20 cellular contexts compared by ENCODE assay signal in the genomic region with DNA sequence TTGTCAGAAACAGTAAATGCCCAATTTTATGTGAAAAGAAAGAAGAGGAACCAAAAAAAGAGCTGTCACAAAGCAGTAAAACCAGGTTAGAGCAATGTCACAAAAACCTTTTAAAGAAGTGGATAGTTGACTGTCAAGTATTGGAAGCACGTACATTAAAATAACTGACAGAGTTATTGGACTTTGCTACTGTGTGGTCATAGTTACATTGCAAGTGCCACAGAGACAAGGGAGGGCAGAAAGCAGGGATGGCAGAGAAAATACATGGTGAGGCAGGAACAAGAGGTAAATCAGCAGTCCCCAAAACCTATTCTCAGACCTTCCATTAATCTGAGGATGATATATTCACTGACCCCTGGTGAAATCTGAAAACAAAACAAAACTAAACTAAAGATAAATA.
DNase-seq lines count a peak whose midpoint lies in the region; ATAC-seq, FAIRE-seq and TF ChIP-seq lines count a peak whose summit lies in the region.
"Had no signal": no experiment of that assay in that cellular context is flagged by ENCODE, and none has a peak within 500 bp of the region (broad histone marks: within the 10 kb centered on the region; RNA-seq: fewer than 3 reads in every experiment).

No MANE protein-coding gene starts in this region.

- POLR2A ChIA-PET in HepG2 (lab: Yijun Ruan, JAX) = no interaction called here

- no peak overlapping the region for H3K23ac ChIP-seq in trophoblast cell (ENCODE audit: low read length)

- peak overlapping the region; percentile 24 for H2BK12ac ChIP-seq in trophoblast cell (ENCODE audit: low read length)

- TF ChIP-seq CTCF in right lobe of liver (IDR thresholded peaks at IDR 0.05) (no peak), HepG2 (CRISPR knock-in tag; IDR thresholded peaks at IDR 0.05) (no peak)

- H3K4me3 ChIP-seq in right lobe of liver (no peak overlapping the region), HepG2 (replicated peaks in 1 of 3; ENCODE audit: insufficient read depth in 1 of 3, low read depth in 2 of 3, low read length in 3 of 3) (no peak overlapping the region), trophoblast cell (ENCODE audit: low read depth, low read length) (no peak overlapping the region)
- H3K4me3 ChIP-seq: BLaER1, GM23248, HAP-1 had no signal

- H4K12ac ChIP-seq in trophoblast cell (ENCODE audit: low read depth, low read length) = no peak overlapping the region

- intact Hi-C loops in right lobe of liver (cut with DNase I) = no loop called here
- intact Hi-C loops in HepG2 (cut with micrococcal nuclease; ENCODE audit: unreplicated experiment) = no loop called here

- H3K27ac ChIP-seq in right lobe of liver (no peak overlapping the region), HepG2 (ENCODE audit: extremely low read length, insufficient read depth, low read length) (no peak overlapping the region), trophoblast cell (ENCODE audit: low read depth, low read length) (no peak overlapping the region)
- H3K27ac ChIP-seq: 22Rv1, BLaER1, C4-2B, GM23248 had no signal

- H2AK5ac ChIP-seq in trophoblast cell (ENCODE audit: low read length) = no peak overlapping the region

- no peak overlapping the region for H3K14ac ChIP-seq in trophoblast cell (ENCODE audit: low read length)

- H3K9me3 ChIP-seq in right lobe of liver (no peaks in the 10 kb centered on the region), HepG2 (ENCODE audit: low read length) (no peaks in the 10 kb centered on the region), trophoblast cell (ENCODE audit: insufficient read depth, low read depth, low read length) (no peaks in the 10 kb centered on the region)
- H3K9me3 ChIP-seq: BLaER1, Caco-2, HAP-1 had no signal

- H4K20me1 ChIP-seq in HepG2 (ENCODE audit: insufficient read depth, low read length) = no peaks in the 10 kb centered on the region
- H4K20me1 ChIP-seq: BLaER1 had no signal

- no peaks in the 10 kb centered on the region for H3K4me1 ChIP-seq in right lobe of liver
- H3K4me1 ChIP-seq in HepG2 (ENCODE audit: insufficient read depth, low read length) = no peaks in the 10 kb centered on the region
- H3K4me1 ChIP-seq in trophoblast cell (ENCODE audit: control insufficient read depth in 1 of 2, insufficient read depth in 2 of 2, low read length in 2 of 2) = no peaks in the 10 kb centered on the region
- H3K4me1 ChIP-seq: BLaER1, HAP-1 had no signal

- TF ChIP-seq EP300 in HepG2 (IDR thresholded peaks at IDR 0.05; ENCODE audit: low read depth in 2 of 2, low read length in 2 of 2) = no peak
- no peak for TF ChIP-seq EP300 in HepG2 (CRISPR knock-in tag; IDR thresholded peaks at IDR 0.05; ENCODE audit: borderline replicate concordance)

- no peak overlapping the region for H3K4me2 ChIP-seq in HepG2 (ENCODE audit: low read depth, low read length)
- H3K4me2 ChIP-seq in trophoblast cell (ENCODE audit: low read length) = no peak overlapping the region
- H3K4me2 ChIP-seq: BLaER1 had no signal

- in situ Hi-C loops in HepG2 (cut with HindIII; ENCODE audit: extremely low pct_ligation_motif_present, low pct_unique_long_range_greater_than_20kb) = no loop called here

- no peaks in the 10 kb centered on the region for H3K79me1 ChIP-seq in trophoblast cell (ENCODE audit: low read length)

- ATAC-seq in right lobe of liver (peak in 3 of 4 donors; percentile 47 to 71 (median 65)), HepG2 (no peak)
- ATAC-seq: CD8-positive, alpha-beta T cell had no signal

- H3K27me3 ChIP-seq in right lobe of liver = no peaks in the 10 kb centered on the region
- no peaks in the 10 kb centered on the region for H3K27me3 ChIP-seq in HepG2 (ENCODE audit: control insufficient read depth in 1 of 2, insufficient read depth in 2 of 2, low read length in 2 of 2)
- H3K27me3 ChIP-seq in trophoblast cell (ENCODE audit: insufficient read depth, low read length) = no peaks in the 10 kb centered on the region
- H3K27me3 ChIP-seq: BLaER1 had no signal

- no peak overlapping the region for H2BK5ac ChIP-seq in trophoblast cell (ENCODE audit: low read depth, low read length, poor library complexity)

- no peak overlapping the region for H3K4ac ChIP-seq in trophoblast cell (ENCODE audit: low read depth, low read length)

- no peak overlapping the region for H3K18ac ChIP-seq in trophoblast cell (ENCODE audit: low read length)

- no TSS peak for BruUV-seq in HepG2 (replicated peaks; lab: Mats Ljungman, UMichigan)

- DNase-seq in right lobe of liver (no peak), HepG2 (ENCODE audit: low spot score) (no peak), MV-4-11 (lab: John Stamatoyannopoulos, UW) (peak; percentile 21), trophoblast cell (no peak), GOT3 (lab: John Stamatoyannopoulos, UW) (no peak)
- no peak for DNase-seq in stimulated activated CD4-positive, alpha-beta T cell treated with anti-CD3 and anti-CD28 coated beads, Interleukin-1b, Interleukin-23, amount 100 ng/mL, for 48 hours
- DNase-seq: Caco-2; CD4-positive, CD25-positive, alpha-beta regulatory T cell; CD8-positive, alpha-beta T cell; DMS153; DND-41; GM23248 had no signal

- CTCF ChIA-PET in HepG2 (lab: Yijun Ruan, JAX; ENCODE audit: low intra/inter-chr PET ratio, low total read pairs) = no interaction called here

- no peak for FAIRE-seq in HepG2 (lab: Jason Lieb, UNC)
- FAIRE-seq: A204.1, G401.6, GM12892, H54 had no signal

- no peak overlapping the region for H3K9ac ChIP-seq in HepG2 (ENCODE audit: insufficient read depth, low read depth, low read length)
- H3K9ac ChIP-seq in trophoblast cell (ENCODE audit: low read length) = no peak overlapping the region
- H3K9ac ChIP-seq: BLaER1, GM23248 had no signal

- H3K79me2 ChIP-seq in HepG2 (ENCODE audit: insufficient read depth, low read length) = no peaks in the 10 kb centered on the region
- H3K79me2 ChIP-seq in trophoblast cell (ENCODE audit: control insufficient read depth, insufficient read depth, low read length, poor library complexity) = no peaks in the 10 kb centered on the region

- 64% methylated on average over 1 of the region's 1 CpG for WGBS in right lobe of liver (ENCODE audit: insufficient coverage, low coverage, low lambda C conversion rate, missing lambda C conversion rate)
- WGBS in HepG2 (ENCODE audit: low lambda C conversion rate) = 0% methylated on average over 1 of the region's 1 CpG
- no CpG with 5 or more reads among the region's 1 CpG for WGBS in trophoblast cell (ENCODE audit: extremely low coverage, insufficient coverage, insufficient read length)

- H2AFZ ChIP-seq in HepG2 (ENCODE audit: low read length) = no peak overlapping the region
- H2AFZ ChIP-seq in trophoblast cell (ENCODE audit: insufficient read depth, low read length, poor library complexity) = no peak overlapping the region
- H2AFZ ChIP-seq: GM23248 had no signal

- TF ChIP-seq POLR2A in right lobe of liver (IDR thresholded peaks at IDR 0.05) (no peak), HepG2 (IDR thresholded peaks at IDR 0.05; ENCODE audit: insufficient read depth in 1 of 2, low read depth in 2 of 2, low read length in 2 of 2) (no peak)

- H3K36me3 ChIP-seq in right lobe of liver (no peaks in the 10 kb centered on the region), HepG2 (replicated peaks in 1 of 2; ENCODE audit: control insufficient read depth in 1 of 2, insufficient read depth in 2 of 2, low read length in 2 of 2) (no peaks in the 10 kb centered on the region), trophoblast cell (ENCODE audit: control insufficient read depth in 1 of 2, insufficient read depth in 2 of 2, low read length in 2 of 2) (peaks cover 0 to 1% of the 10 kb centered on the region in 2 experiments)
- H3K36me3 ChIP-seq: BLaER1, HAP-1 had no signal

- no peak for TF ChIP-seq RAD21 in HepG2 (CRISPR knock-in tag; IDR thresholded peaks at IDR 0.05)

- H4K8ac ChIP-seq in trophoblast cell (ENCODE audit: low read depth, low read length) = no peak overlapping the region

- H4K91ac ChIP-seq in trophoblast cell (ENCODE audit: low read depth, low read length) = no peak overlapping the region

- no peak overlapping the region for H2BK120ac ChIP-seq in trophoblast cell (ENCODE audit: insufficient read depth, low read length, poor library complexity)

TF ChIP-seq in HepG2, 621 proteins besides CTCF, POLR2A, EP300 and RAD21 (continues in another document):
- TF ChIP-seq, protein P1, sequence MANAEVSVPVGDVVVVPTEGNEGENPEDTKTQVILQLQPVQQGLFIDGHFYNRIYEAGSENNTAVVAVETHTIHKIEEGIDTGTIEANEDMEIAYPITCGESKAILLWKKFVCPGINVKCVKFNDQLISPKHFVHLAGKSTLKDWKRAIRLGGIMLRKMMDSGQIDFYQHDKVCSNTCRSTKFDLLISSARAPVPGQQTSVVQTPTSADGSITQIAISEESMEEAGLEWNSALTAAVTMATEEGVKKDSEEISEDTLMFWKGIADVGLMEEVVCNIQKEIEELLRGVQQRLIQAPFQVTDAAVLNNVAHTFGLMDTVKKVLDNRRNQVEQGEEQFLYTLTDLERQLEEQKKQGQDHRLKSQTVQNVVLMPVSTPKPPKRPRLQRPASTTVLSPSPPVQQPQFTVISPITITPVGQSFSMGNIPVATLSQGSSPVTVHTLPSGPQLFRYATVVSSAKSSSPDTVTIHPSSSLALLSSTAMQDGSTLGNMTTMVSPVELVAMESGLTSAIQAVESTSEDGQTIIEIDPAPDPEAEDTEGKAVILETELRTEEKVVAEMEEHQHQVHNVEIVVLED (CRISPR knock-in tag; IDR thresholded peaks at IDR 0.05; ENCODE audit: borderline replicate concordance) = no peak
- TF ChIP-seq, protein P2, sequence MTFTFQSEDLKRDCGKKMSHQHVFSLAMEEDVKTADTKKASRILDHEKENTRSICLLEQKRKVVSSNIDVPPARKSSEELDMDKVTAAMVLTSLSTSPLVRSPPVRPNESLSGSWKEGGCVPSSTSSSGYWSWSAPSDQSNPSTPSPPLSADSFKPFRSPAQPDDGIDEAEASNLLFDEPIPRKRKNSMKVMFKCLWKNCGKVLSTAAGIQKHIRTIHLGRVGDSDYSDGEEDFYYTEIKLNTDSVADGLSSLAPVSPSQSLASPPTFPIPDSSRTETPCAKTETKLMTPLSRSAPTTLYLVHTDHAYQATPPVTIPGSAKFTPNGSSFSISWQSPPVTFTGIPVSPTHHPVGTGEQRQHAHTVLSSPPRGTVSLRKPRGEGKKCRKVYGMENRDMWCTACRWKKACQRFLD (CRISPR knock-in tag; IDR thresholded peaks at IDR 0.05; ENCODE audit: borderline replicate concordance) = no peak
- TF ChIP-seq PAWR (CRISPR knock-in tag; IDR thresholded peaks at IDR 0.05; ENCODE audit: borderline replicate concordance) (no peak), CBFB (CRISPR knock-in tag; IDR thresholded peaks at IDR 0.05) (no peak), HNF1B (CRISPR knock-in tag; IDR thresholded peaks at IDR 0.05) (no peak)
